13 cellular contexts compared by ENCODE assay signal in genomic region chr2:47039913-47040562, GRCh38.
A peak's percentile ranks its signal among the peaks of the same experiment; 100 is the strongest.
DNase-seq lines count a peak whose midpoint lies in the region; ATAC-seq, FAIRE-seq and TF ChIP-seq lines count a peak whose summit lies in the region.
"Had no signal": no experiment of that assay in that cellular context is flagged by ENCODE, and none has a peak within 500 bp of the region (broad histone marks: within the 10 kb centered on the region; RNA-seq: fewer than 3 reads in every experiment).

No MANE protein-coding gene starts in this region.

- no peak for ATAC-seq in activated T-helper 17 cell treated with anti-CD3 and anti-CD28 coated beads, Interleukin-2, amount 50 U/mL, for 72 hours (replicated peaks)
- ATAC-seq in HG02610 (IDR thresholded peaks at IDR 0.05; ENCODE audit: unreplicated experiment) (no peak), GM21423 (IDR thresholded peaks at IDR 0.05; ENCODE audit: unreplicated experiment) (no peak)

- H3K27ac ChIP-seq in kidney (ENCODE audit: low read depth in 2 of 2, low read length in 2 of 2), result no peak overlapping the region

- peaks cover 81% of the 10 kb centered on the region for H3K36me3 Mint-ChIP-seq in activated T-helper 17 cell treated with anti-CD3 and anti-CD28 coated beads, Interleukin-2, amount 50 U/mL, for 72 hours (ENCODE audit: low read depth)

- H3K4me2 ChIP-seq in skeletal muscle satellite cell (ENCODE audit: low read length), result no peak overlapping the region

- H3K27me3 ChIP-seq in skeletal muscle satellite cell (ENCODE audit: control insufficient read depth, insufficient read depth, low read length), result no peaks in the 10 kb centered on the region

- H3K27ac Mint-ChIP-seq in activated T-helper 17 cell treated with anti-CD3 and anti-CD28 coated beads, Interleukin-2, amount 50 U/mL, for 72 hours, result peak overlapping the region; percentile 94

- no peak overlapping the region for H3K4me3 Mint-ChIP-seq in activated T-helper 17 cell treated with anti-CD3 and anti-CD28 coated beads, Interleukin-2, amount 50 U/mL, for 72 hours
- H3K4me3 Mint-ChIP-seq: CD8-positive, alpha-beta T cell had no signal

- FAIRE-seq in kidney (lab: Jason Lieb, UNC), result no peak

- H3K9me3 ChIP-seq in kidney (ENCODE audit: control insufficient read depth in 1 of 2, low read length in 2 of 2), result no peaks in the 10 kb centered on the region
- no peaks in the 10 kb centered on the region for H3K9me3 ChIP-seq in skeletal muscle satellite cell (replicated peaks; ENCODE audit: low read length)

- TF ChIP-seq CTCF in kidney (IDR thresholded peaks at IDR 0.05; ENCODE audit: borderline replicate concordance, extremely low read depth, insufficient read depth), result no peak

- DNase-seq in CD1c-positive myeloid dendritic cell (ENCODE audit: extremely low spot score), result peak; percentile 52
- DNase-seq in kidney, result peak; percentile 46
- no peak for DNase-seq in stimulated activated CD8-positive, alpha-beta memory T cell treated with anti-CD3 and anti-CD28 coated beads, Interleukin-4, amount 100 ng/mL, for 48 hours
- DNase-seq in DMS153 (lab: John Stamatoyannopoulos, UW), result no peak
- DNase-seq: CD8-positive, alpha-beta T cell; effector CD4-positive, alpha-beta T cell; GF-D8; NCI-H1092; T-helper 9 cell had no signal

- H3K9ac ChIP-seq in kidney (ENCODE audit: low read length in 2 of 2) (no peak overlapping the region), skeletal muscle satellite cell (ENCODE audit: low read depth, low read length) (peak overlapping the region; percentile 60)

- no peaks in the 10 kb centered on the region for H3K9me3 Mint-ChIP-seq in activated T-helper 17 cell treated with anti-CD3 and anti-CD28 coated beads, Interleukin-2, amount 50 U/mL, for 72 hours
- H3K9me3 Mint-ChIP-seq: CD8-positive, alpha-beta T cell had no signal

- H3K4me3 ChIP-seq in kidney (ENCODE audit: low read length in 2 of 2), result no peak overlapping the region
- no peak overlapping the region for H3K4me3 ChIP-seq in skeletal muscle satellite cell (ENCODE audit: low read length)

- H3K36me3 ChIP-seq in kidney (ENCODE audit: control insufficient read depth in 1 of 2, insufficient read depth in 2 of 2, low read length in 2 of 2), result no peaks in the 10 kb centered on the region
- peaks cover 31% of the 10 kb centered on the region for H3K36me3 ChIP-seq in skeletal muscle satellite cell (ENCODE audit: insufficient read depth, low read length)

- H3K4me1 ChIP-seq in kidney (ENCODE audit: control insufficient read depth in 1 of 2, insufficient read depth in 1 of 2, low read depth in 1 of 2, low read length in 2 of 2) (peaks cover 7 to 12% of the 10 kb centered on the region in 2 donors), skeletal muscle satellite cell (ENCODE audit: control insufficient read depth, insufficient read depth, low read length) (peaks cover 69% of the 10 kb centered on the region)

- peaks cover 14% of the 10 kb centered on the region for H3K4me1 Mint-ChIP-seq in activated T-helper 17 cell treated with anti-CD3 and anti-CD28 coated beads, Interleukin-2, amount 50 U/mL, for 72 hours

- intact Hi-C loops in kidney (cut with DNase I), result no loop called here

- H3K27me3 Mint-ChIP-seq in activated T-helper 17 cell treated with anti-CD3 and anti-CD28 coated beads, Interleukin-2, amount 50 U/mL, for 72 hours, result no peaks in the 10 kb centered on the region

Comparison
In these comparisons a context has a peak if more than half of its experiments do, and no peak if none do; other contexts are left out.
1. DNase-seq: peak in CD1c-positive myeloid dendritic cell (single experiment) and kidney (single experiment); none in stimulated activated CD8-positive, alpha-beta memory T cell treated with anti-CD3 and anti-CD28 coated beads, Interleukin-4, amount 100 ng/mL, for 48 hours (single experiment) and DMS153 (single experiment).